Comparison of ENCODE assay signal across 15 cellular contexts in the genomic region with DNA sequence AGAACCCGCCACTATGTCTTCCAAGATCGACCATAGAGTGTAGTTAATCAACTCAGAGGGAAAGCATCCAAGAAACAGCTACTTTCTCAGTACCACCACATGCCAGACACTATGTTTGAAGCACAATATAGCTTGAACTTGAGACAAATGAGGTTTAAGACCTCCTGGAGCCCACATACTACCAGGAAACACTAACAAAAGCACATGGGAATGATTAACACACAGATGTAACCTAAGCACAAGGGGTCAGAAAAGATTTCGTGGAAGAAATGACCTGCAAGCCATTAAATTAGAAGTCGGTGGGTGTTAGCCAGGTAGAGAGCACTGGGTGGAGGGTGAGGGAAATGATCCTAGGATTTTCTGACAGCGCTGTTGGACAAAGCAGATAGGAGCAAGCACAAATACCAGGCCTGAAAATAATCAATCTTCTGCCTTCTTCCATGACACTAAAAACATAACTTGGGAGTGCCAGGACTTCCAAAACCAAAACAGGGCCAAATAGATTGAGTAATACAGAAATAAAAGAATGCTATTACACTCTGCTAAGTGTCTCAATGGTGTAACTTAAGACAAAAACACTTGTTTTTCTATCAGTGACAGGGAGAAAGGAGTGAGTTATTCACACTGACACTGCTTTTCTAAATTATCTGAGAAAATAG.
DNase-seq lines count a peak whose midpoint lies in the region; ATAC-seq and TF ChIP-seq lines count a peak whose summit lies in the region.
"Had no signal": no experiment of that assay in that cellular context is flagged by ENCODE, and none has a peak within 500 bp of the region (broad histone marks: within the 10 kb centered on the region; RNA-seq: fewer than 3 reads in every experiment).

No MANE protein-coding gene starts in this region.

- H3K4me1 ChIP-seq in CD8-positive, alpha-beta T cell (ENCODE audit: insufficient read depth, low read length), result peaks cover 72% of the 10 kb centered on the region
- peaks cover 18% of the 10 kb centered on the region for H3K4me1 ChIP-seq in left ventricle myocardium inferior
- H3K4me1 ChIP-seq in sigmoid colon, result peaks cover 0 to 34% (median 19%) of the 10 kb centered on the region in 4 donors
- peaks cover 17% of the 10 kb centered on the region for H3K4me1 ChIP-seq in vagina
- H3K4me1 ChIP-seq in smooth muscle cell (ENCODE audit: low read depth), result peaks cover 8% of the 10 kb centered on the region

- peak overlapping the region; percentile 76 for H3K27ac Mint-ChIP-seq in CD8-positive, alpha-beta T cell
- H3K27ac Mint-ChIP-seq: activated CD8-positive, alpha-beta T cell treated with anti-CD3 and anti-CD28 coated beads, Interleukin-2, amount 10 ng/mL, durations not matched to agents 7 days and 5 days had no signal

- H3F3A ChIP-seq in smooth muscle cell (ENCODE audit: low read depth), result no peaks in the 10 kb centered on the region

- in situ Hi-C loops in astrocyte of the spinal cord (cut with HindIII; ENCODE audit: low sequenced_read_pairs), result no loop called here
- in situ Hi-C loops in KBM-7 (cut with MboI; ENCODE audit: low pct_unique_long_range_greater_than_20kb, low sequenced_read_pairs), result no loop called here

- H3K4me3 ChIP-seq in CD8-positive, alpha-beta T cell (ENCODE audit: low read depth, low read length), result no peak overlapping the region
- H3K4me3 ChIP-seq in astrocyte of the spinal cord (ENCODE audit: low read depth, low read length) (no peak overlapping the region), left ventricle myocardium inferior (no peak overlapping the region), sigmoid colon (no peak overlapping the region), vagina (no peak overlapping the region), smooth muscle cell (no peak overlapping the region)

- no peaks in the 10 kb centered on the region for H3K27me3 Mint-ChIP-seq in CD8-positive, alpha-beta T cell (ENCODE audit: low read depth)

- no peak overlapping the region for H3K9ac ChIP-seq in smooth muscle cell (ENCODE audit: low read depth)

- peaks cover 84% of the 10 kb centered on the region for H3K4me1 Mint-ChIP-seq in CD8-positive, alpha-beta T cell (ENCODE audit: low read depth)

- peaks cover 12% of the 10 kb centered on the region for H4K20me1 ChIP-seq in smooth muscle cell (ENCODE audit: low read depth)

- ATAC-seq in CD8-positive, alpha-beta T cell, result no peak
- ATAC-seq in HG03469 (IDR thresholded peaks at IDR 0.05; ENCODE audit: unreplicated experiment), result no peak
- ATAC-seq: activated CD8-positive, alpha-beta T cell treated with anti-CD3 and anti-CD28 coated beads, Interleukin-2, amount 10 ng/mL, durations not matched to agents 7 days and 5 days had no signal

- intact Hi-C loops in CD8-positive, alpha-beta T cell (cut with DNase I, micrococcal nuclease), result loop anchor here in 1 of 2 experiments (5.0 kb wide), 2 partner anchors 63 to 117 kb away; no protein-coding TSS in a partner anchor
- intact Hi-C loops in left ventricle myocardium inferior (cut with micrococcal nuclease) (no loop called here), sigmoid colon (cut with DNase I) (no loop called here), vagina (cut with DNase I) (no loop called here)

- TF ChIP-seq POLR2A in sigmoid colon (IDR thresholded peaks at IDR 0.05), result no peak
- TF ChIP-seq POLR2A in vagina (IDR thresholded peaks at IDR 0.05), result no peak

- 80 to 88% methylated on average over 5 of the region's 5 CpGs for WGBS in sigmoid colon, 2 donors
- 95% methylated on average over 5 of the region's 5 CpGs for WGBS in smooth muscle cell (ENCODE audit: low lambda C conversion rate)

- CTCF ChIA-PET in CD8-positive, alpha-beta T cell (lab: Charles Lee), result interaction anchor here (1.6 kb wide), 1 partner anchor 9 kb away, joined by 7 read pairs; no protein-coding TSS in a partner anchor

- no peak overlapping the region for H3K4me3 Mint-ChIP-seq in CD8-positive, alpha-beta T cell
- H3K4me3 Mint-ChIP-seq: activated CD8-positive, alpha-beta T cell treated with anti-CD3 and anti-CD28 coated beads, Interleukin-2, amount 10 ng/mL, durations not matched to agents 7 days and 5 days had no signal

- TF ChIP-seq CTCF in CD8-positive, alpha-beta T cell (IDR thresholded peaks at IDR 0.05), result no peak
- TF ChIP-seq CTCF in astrocyte of the spinal cord (IDR thresholded peaks at IDR 0.05; ENCODE audit: low read depth, low read length) (no peak), left ventricle myocardium inferior (IDR thresholded peaks at IDR 0.05; ENCODE audit: borderline replicate concordance) (no peak), sigmoid colon (IDR thresholded peaks at IDR 0.05) (no peak), vagina (IDR thresholded peaks at IDR 0.05) (no peak), smooth muscle cell (IDR thresholded peaks at IDR 0.05; ENCODE audit: borderline replicate concordance, insufficient read depth, poor library complexity, severe bottlenecking) (no peak)

- H3K4me2 ChIP-seq in smooth muscle cell, result no peak overlapping the region

- POLR2A ChIA-PET in CD8-positive, alpha-beta T cell (lab: Charles Lee), result interaction anchor here (1.0 kb wide), 1 partner anchor 17 kb away, joined by 4 read pairs; no protein-coding TSS in a partner anchor

- DNase-seq in CD8-positive, alpha-beta T cell, result no peak
- DNase-seq in astrocyte of the spinal cord (ENCODE audit: low read depth, low spot score) (peak; percentile 69), left ventricle myocardium inferior (no peak), sigmoid colon (no peak), vagina (ENCODE audit: extremely low spot score in 2 of 2) (no peak), KBM-7 (no peak), smooth muscle cell (lab: John Stamatoyannopoulos, UW; ENCODE audit: unreplicated experiment) (no peak)
- DNase-seq: activated CD8-positive, alpha-beta T cell treated with anti-CD3 and anti-CD28 coated beads, Interleukin-2, amount 10 ng/mL, durations not matched to agents 7 days and 5 days; activated gamma-delta T cell treated with Interleukin-2 at 50 U/mL for 16 hours; COR-L47; NCI-H1417 treated with DMSO at 0.1 percent for 48 hours; NCI-H774; stimulated activated CD4-positive, alpha-beta T cell treated with anti-CD3 and anti-CD28 coated beads, Interleukin-4, amount 100 ng/mL, for 4 hours; stimulated activated naive CD4-positive, alpha-beta T cell treated with Interleukin-2 at 50 U/mL for 16 hours had no signal

- H3K27ac ChIP-seq in CD8-positive, alpha-beta T cell (ENCODE audit: low read depth, low read length), result no peak overlapping the region
- peak overlapping the region; percentile 21 for H3K27ac ChIP-seq in left ventricle myocardium inferior (replicated peaks)
- H3K27ac ChIP-seq in sigmoid colon, result peak overlapping the region; percentile 15 to 67 (median 54)
- H3K27ac ChIP-seq in vagina, result no peak overlapping the region
- H3K27ac ChIP-seq in smooth muscle cell (ENCODE audit: low read depth), result no peak overlapping the region

- H3K36me3 ChIP-seq in CD8-positive, alpha-beta T cell (ENCODE audit: insufficient read depth, low read length), result no peaks in the 10 kb centered on the region
- H3K36me3 ChIP-seq in left ventricle myocardium inferior (no peaks in the 10 kb centered on the region), sigmoid colon (no peaks in the 10 kb centered on the region), vagina (no peaks in the 10 kb centered on the region), smooth muscle cell (ENCODE audit: low read depth) (no peaks in the 10 kb centered on the region)

- no peaks in the 10 kb centered on the region for H3K79me2 ChIP-seq in smooth muscle cell (ENCODE audit: low read depth)

- H3K9me3 Mint-ChIP-seq in CD8-positive, alpha-beta T cell, result no peaks in the 10 kb centered on the region

- no peaks in the 10 kb centered on the region for H3K27me3 ChIP-seq in CD8-positive, alpha-beta T cell (ENCODE audit: insufficient read depth, low read length)
- H3K27me3 ChIP-seq in left ventricle myocardium inferior (ENCODE audit: low read depth), result no peaks in the 10 kb centered on the region
- no peaks in the 10 kb centered on the region for H3K27me3 ChIP-seq in sigmoid colon
- no peaks in the 10 kb centered on the region for H3K27me3 ChIP-seq in vagina
- no peaks in the 10 kb centered on the region for H3K27me3 ChIP-seq in smooth muscle cell (ENCODE audit: low read depth)

- H2AFZ ChIP-seq in smooth muscle cell (ENCODE audit: low read depth), result no peak overlapping the region

- peaks cover 28% of the 10 kb centered on the region for H3K36me3 Mint-ChIP-seq in CD8-positive, alpha-beta T cell

- H3K9me3 ChIP-seq in CD8-positive, alpha-beta T cell (ENCODE audit: low read length), result no peaks in the 10 kb centered on the region
- H3K9me3 ChIP-seq in left ventricle myocardium inferior (replicated peaks), result no peaks in the 10 kb centered on the region
- H3K9me3 ChIP-seq in sigmoid colon, result no peaks in the 10 kb centered on the region
- H3K9me3 ChIP-seq in vagina, result no peaks in the 10 kb centered on the region
- no peaks in the 10 kb centered on the region for H3K9me3 ChIP-seq in smooth muscle cell (replicated peaks; ENCODE audit: low read depth)

- no peak for TF ChIP-seq EP300 in sigmoid colon (IDR thresholded peaks at IDR 0.05)

Comparison
In these comparisons a context has a peak if more than half of its experiments do, and no peak if none do; other contexts are left out.
1. H3K27ac ChIP-seq: peak in left ventricle myocardium inferior (single experiment) and sigmoid colon (4 of 4); none in CD8-positive, alpha-beta T cell (single experiment), vagina (single experiment) and smooth muscle cell (single experiment).